25 cellular contexts compared by ENCODE assay signal in genomic region chr11:41040474-41040873, GRCh38.
DNase-seq lines count a peak whose midpoint lies in the region; ATAC-seq and TF ChIP-seq lines count a peak whose summit lies in the region.
"Had no signal": no experiment of that assay in that cellular context is flagged by ENCODE, and none has a peak within 500 bp of the region (broad histone marks: within the 10 kb centered on the region; RNA-seq: fewer than 3 reads in every experiment).

No MANE protein-coding gene starts in this region.

- no peaks in the 10 kb centered on the region for H3K4me1 Mint-ChIP-seq in neural crest cell
- H3K4me1 Mint-ChIP-seq: T-cell had no signal

- no peak overlapping the region for H3K4me3 ChIP-seq in trophoblast cell (ENCODE audit: low read depth, low read length)
- H3K4me3 ChIP-seq: GM23338, HAP-1, PC-9, SJSA1 had no signal

- TF ChIP-seq POLR2A in erythroblast (IDR thresholded peaks at IDR 0.05; ENCODE audit: low read length), result no peak

- no peaks in the 10 kb centered on the region for H3K36me3 ChIP-seq in trophoblast cell (ENCODE audit: control insufficient read depth in 1 of 2, insufficient read depth in 2 of 2, low read length in 2 of 2)
- H3K36me3 ChIP-seq: HAP-1, SJSA1 had no signal

- no peak overlapping the region for H4K12ac ChIP-seq in trophoblast cell (ENCODE audit: low read depth, low read length)

- no peak overlapping the region for H3K4me2 ChIP-seq in trophoblast cell (ENCODE audit: low read length)
- H3K4me2 ChIP-seq: GM23338 had no signal

- no peaks in the 10 kb centered on the region for H3K79me2 ChIP-seq in trophoblast cell (ENCODE audit: control insufficient read depth, insufficient read depth, low read length, poor library complexity)

- no peak overlapping the region for H3K18ac ChIP-seq in trophoblast cell (ENCODE audit: low read length)

- ATAC-seq in GM18498 (IDR thresholded peaks at IDR 0.05; ENCODE audit: unreplicated experiment) (peak; percentile 60), HG02852 (IDR thresholded peaks at IDR 0.05; ENCODE audit: unreplicated experiment) (peak; percentile 64), HG03565 (IDR thresholded peaks at IDR 0.05; ENCODE audit: unreplicated experiment) (peak; percentile 82), GM21423 (IDR thresholded peaks at IDR 0.05; ENCODE audit: unreplicated experiment) (no peak)
- ATAC-seq: GM23338, T-cell had no signal

- no peak overlapping the region for H3K14ac ChIP-seq in trophoblast cell (ENCODE audit: low read length)

- H2AFZ ChIP-seq in trophoblast cell (ENCODE audit: insufficient read depth, low read length, poor library complexity), result no peak overlapping the region
- H2AFZ ChIP-seq: GM23338 had no signal

- no peaks in the 10 kb centered on the region for H3K9me3 ChIP-seq in trophoblast cell (ENCODE audit: insufficient read depth, low read depth, low read length)
- H3K9me3 ChIP-seq: HAP-1, SJSA1 had no signal

- no peak overlapping the region for H2AK5ac ChIP-seq in trophoblast cell (ENCODE audit: low read length)

- H4K8ac ChIP-seq in trophoblast cell (ENCODE audit: low read depth, low read length), result no peak overlapping the region

- no CpG with 5 or more reads among the region's 1 CpG for WGBS in trophoblast cell (ENCODE audit: extremely low coverage, insufficient coverage, insufficient read length)

- TF ChIP-seq CTCF in neural crest cell (conservative IDR thresholded peaks at IDR 0.05), result no peak

- no peak overlapping the region for H3K4ac ChIP-seq in trophoblast cell (ENCODE audit: low read depth, low read length)

- H3K4me3 Mint-ChIP-seq in neural crest cell, result no peak overlapping the region
- H3K4me3 Mint-ChIP-seq: GM23338, HFFc6, T-cell had no signal

- H2BK120ac ChIP-seq in trophoblast cell (ENCODE audit: insufficient read depth, low read length, poor library complexity), result no peak overlapping the region

- no peaks in the 10 kb centered on the region for H3K36me3 Mint-ChIP-seq in neural crest cell (ENCODE audit: low read depth)
- H3K36me3 Mint-ChIP-seq: T-cell had no signal

- H3K4me1 ChIP-seq in trophoblast cell (ENCODE audit: control insufficient read depth in 1 of 2, insufficient read depth in 2 of 2, low read length in 2 of 2), result no peaks in the 10 kb centered on the region
- H3K4me1 ChIP-seq: SJSA1 had no signal

- no peak overlapping the region for H2BK12ac ChIP-seq in trophoblast cell (ENCODE audit: low read length)

- H3K27ac Mint-ChIP-seq in neural crest cell (ENCODE audit: unreplicated experiment), result peak overlapping the region; percentile 12
- H3K27ac Mint-ChIP-seq: GM23338, HFFc6, T-cell had no signal

- no peak for DNase-seq in neural crest cell (ENCODE audit: low read depth, low spot score)
- no peak for DNase-seq in trophoblast cell
- no peak for DNase-seq in erythroblast (lab: John Stamatoyannopoulos, UW)
- DNase-seq: Calu3, DMS79 treated with DMSO at 0.1 percent for 48 hours, GF-D8, HFFc6, NCI-H1092, NCI-H1417 treated with DMSO at 0.1 percent for 48 hours, NCI-H187, NCI-H2081 treated with DMSO at 0.1 percent for 48 hours, NCI-H2171, NCI-H226, NCI-H510A treated with DMSO at 0.1 percent for 48 hours, Right ventricle myocardium superior, T-cell had no signal

- H3K27me3 ChIP-seq in trophoblast cell (ENCODE audit: insufficient read depth, low read length), result no peaks in the 10 kb centered on the region

- H3K23ac ChIP-seq in trophoblast cell (ENCODE audit: low read length), result no peak overlapping the region

- H3K9me3 Mint-ChIP-seq in neural crest cell, result no peaks in the 10 kb centered on the region

- no peaks in the 10 kb centered on the region for H3K79me1 ChIP-seq in trophoblast cell (ENCODE audit: low read length)

- no peak overlapping the region for H2BK5ac ChIP-seq in trophoblast cell (ENCODE audit: low read depth, low read length, poor library complexity)

- no peak overlapping the region for H3K27ac ChIP-seq in trophoblast cell (ENCODE audit: low read depth, low read length)
- H3K27ac ChIP-seq: HL-60, PC-9, SJSA1 had no signal

- no peak overlapping the region for H3K9ac ChIP-seq in trophoblast cell (ENCODE audit: low read length)

- no peak overlapping the region for H4K91ac ChIP-seq in trophoblast cell (ENCODE audit: low read depth, low read length)

- no peaks in the 10 kb centered on the region for H3K27me3 Mint-ChIP-seq in neural crest cell (ENCODE audit: low read depth)
- H3K27me3 Mint-ChIP-seq: T-cell had no signal
